Comparison of ENCODE assay signal across 1 cellular context in the genomic region with DNA sequence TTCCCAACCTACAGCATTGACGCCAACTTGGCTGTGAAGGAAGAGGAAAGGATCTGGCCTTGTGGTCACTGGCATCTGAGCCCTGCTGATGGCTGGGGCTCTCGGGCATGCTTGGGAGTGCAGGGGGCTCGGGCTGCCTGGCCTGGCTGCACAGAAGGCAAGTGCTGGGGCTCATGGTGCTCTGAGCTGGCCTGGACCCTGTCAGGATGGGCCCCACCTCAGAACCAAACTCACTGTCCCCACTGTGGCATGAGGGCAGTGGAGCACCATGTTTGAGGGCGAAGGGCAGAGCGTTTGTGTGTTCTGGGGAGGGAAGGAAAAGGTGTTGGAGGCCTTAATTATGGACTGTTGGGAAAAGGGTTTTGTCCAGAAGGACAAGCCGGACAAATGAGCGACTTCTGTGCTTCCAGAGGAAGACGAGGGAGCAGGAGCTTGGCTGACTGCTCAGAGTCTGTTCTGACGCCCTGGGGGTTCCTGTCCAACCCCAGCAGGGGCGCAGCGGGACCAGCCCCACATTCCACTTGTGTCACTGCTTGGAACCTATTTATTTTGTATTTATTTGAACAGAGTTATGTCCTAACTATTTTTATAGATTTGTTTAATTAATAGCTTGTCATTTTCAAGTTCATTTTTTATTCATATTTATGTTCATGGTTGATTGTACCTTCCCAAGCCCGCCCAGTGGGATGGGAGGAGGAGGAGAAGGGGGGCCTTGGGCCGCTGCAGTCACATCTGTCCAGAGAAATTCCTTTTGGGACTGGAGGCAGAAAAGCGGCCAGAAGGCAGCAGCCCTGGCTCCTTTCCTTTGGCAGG.
TF ChIP-seq lines count a peak whose summit lies in the region.

No MANE protein-coding gene starts in this region.

TF ChIP-seq in GM12878, 131 proteins besides CTCF, POLR2A, EP300 and RAD21:
- TF ChIP-seq TCF3 (IDR thresholded peaks at IDR 0.05; ENCODE audit: borderline replicate concordance, insufficient read depth, low read depth, low read length) (no peak), RAD51 (IDR thresholded peaks at IDR 0.05) (no peak), BCL11A (IDR thresholded peaks at IDR 0.05; ENCODE audit: low read depth, low read length) (no peak), NBN (IDR thresholded peaks at IDR 0.05) (no peak), IRF4 (IDR thresholded peaks at IDR 0.05; ENCODE audit: low read depth, low read length) (no peak)
- TF ChIP-seq, protein P1, sequence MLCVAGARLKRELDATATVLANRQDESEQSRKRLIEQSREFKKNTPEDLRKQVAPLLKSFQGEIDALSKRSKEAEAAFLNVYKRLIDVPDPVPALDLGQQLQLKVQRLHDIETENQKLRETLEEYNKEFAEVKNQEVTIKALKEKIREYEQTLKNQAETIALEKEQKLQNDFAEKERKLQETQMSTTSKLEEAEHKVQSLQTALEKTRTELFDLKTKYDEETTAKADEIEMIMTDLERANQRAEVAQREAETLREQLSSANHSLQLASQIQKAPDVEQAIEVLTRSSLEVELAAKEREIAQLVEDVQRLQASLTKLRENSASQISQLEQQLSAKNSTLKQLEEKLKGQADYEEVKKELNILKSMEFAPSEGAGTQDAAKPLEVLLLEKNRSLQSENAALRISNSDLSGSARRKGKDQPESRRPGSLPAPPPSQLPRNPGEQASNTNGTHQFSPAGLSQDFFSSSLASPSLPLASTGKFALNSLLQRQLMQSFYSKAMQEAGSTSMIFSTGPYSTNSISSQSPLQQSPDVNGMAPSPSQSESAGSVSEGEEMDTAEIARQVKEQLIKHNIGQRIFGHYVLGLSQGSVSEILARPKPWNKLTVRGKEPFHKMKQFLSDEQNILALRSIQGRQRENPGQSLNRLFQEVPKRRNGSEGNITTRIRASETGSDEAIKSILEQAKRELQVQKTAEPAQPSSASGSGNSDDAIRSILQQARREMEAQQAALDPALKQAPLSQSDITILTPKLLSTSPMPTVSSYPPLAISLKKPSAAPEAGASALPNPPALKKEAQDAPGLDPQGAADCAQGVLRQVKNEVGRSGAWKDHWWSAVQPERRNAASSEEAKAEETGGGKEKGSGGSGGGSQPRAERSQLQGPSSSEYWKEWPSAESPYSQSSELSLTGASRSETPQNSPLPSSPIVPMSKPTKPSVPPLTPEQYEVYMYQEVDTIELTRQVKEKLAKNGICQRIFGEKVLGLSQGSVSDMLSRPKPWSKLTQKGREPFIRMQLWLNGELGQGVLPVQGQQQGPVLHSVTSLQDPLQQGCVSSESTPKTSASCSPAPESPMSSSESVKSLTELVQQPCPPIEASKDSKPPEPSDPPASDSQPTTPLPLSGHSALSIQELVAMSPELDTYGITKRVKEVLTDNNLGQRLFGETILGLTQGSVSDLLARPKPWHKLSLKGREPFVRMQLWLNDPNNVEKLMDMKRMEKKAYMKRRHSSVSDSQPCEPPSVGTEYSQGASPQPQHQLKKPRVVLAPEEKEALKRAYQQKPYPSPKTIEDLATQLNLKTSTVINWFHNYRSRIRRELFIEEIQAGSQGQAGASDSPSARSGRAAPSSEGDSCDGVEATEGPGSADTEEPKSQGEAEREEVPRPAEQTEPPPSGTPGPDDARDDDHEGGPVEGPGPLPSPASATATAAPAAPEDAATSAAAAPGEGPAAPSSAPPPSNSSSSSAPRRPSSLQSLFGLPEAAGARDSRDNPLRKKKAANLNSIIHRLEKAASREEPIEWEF (IDR thresholded peaks at IDR 0.05; ENCODE audit: insufficient replicate concordance, low read depth, low read length), result no peak
TF ChIP-seq in GM12878: peak in this region for 0.
